Comparison of ENCODE assay signal across 16 cellular contexts in genomic region chr17:35129154-35129972, GRCh38. TPM values are rescaled to one million over a fixed set of nuclear protein-coding genes. Genes with fewer than 3 reads are reported as not detected.
DNase-seq lines count a peak whose midpoint lies in the region; ATAC-seq and TF ChIP-seq lines count a peak whose summit lies in the region.
"Had no signal": no experiment of that assay in that cellular context is flagged by ENCODE, and none has a peak within 500 bp of the region (broad histone marks: within the 10 kb centered on the region; RNA-seq: fewer than 3 reads in every experiment).

No MANE protein-coding gene starts in this region.

- peaks cover 3% of the 10 kb centered on the region for H3K4me1 Mint-ChIP-seq in T-helper 17 cell
- H3K4me1 Mint-ChIP-seq: activated CD4-positive, alpha-beta T cell treated with anti-CD3 and anti-CD28 coated beads, Interleukin-2, amount 10 ng/mL, durations not matched to agents 7 days and 5 days had no signal

- H3K4me3 ChIP-seq in cardiac fibroblast (replicated peaks in 1 of 2; ENCODE audit: low read depth in 2 of 2, low read length in 2 of 2), result no peak overlapping the region
- H3K4me3 ChIP-seq: colonic mucosa had no signal

- ATAC-seq in GM18505 (IDR thresholded peaks at IDR 0.05; ENCODE audit: unreplicated experiment), result no peak
- ATAC-seq in T-helper 17 cell, result no peak

- H3K9me3 ChIP-seq in T-helper 17 cell (ENCODE audit: control insufficient read depth, low read length, poor library complexity, severe bottlenecking), result no peaks in the 10 kb centered on the region
- H3K9me3 ChIP-seq: colonic mucosa had no signal

- no peaks in the 10 kb centered on the region for H3K27me3 Mint-ChIP-seq in T-helper 17 cell
- H3K27me3 Mint-ChIP-seq: activated CD4-positive, alpha-beta T cell treated with anti-CD3 and anti-CD28 coated beads, Interleukin-2, amount 10 ng/mL, durations not matched to agents 7 days and 5 days had no signal

- peak; percentile 21 for TF ChIP-seq POLR2A in GM18505 (IDR thresholded peaks at IDR 0.05; ENCODE audit: borderline replicate concordance, extremely low read depth, insufficient read depth, insufficient read length)

- no peak overlapping the region for H3K27ac Mint-ChIP-seq in T-helper 17 cell
- H3K27ac Mint-ChIP-seq: activated CD4-positive, alpha-beta T cell treated with anti-CD3 and anti-CD28 coated beads, Interleukin-2, amount 10 ng/mL, durations not matched to agents 7 days and 5 days had no signal

- H3K36me3 Mint-ChIP-seq in T-helper 17 cell (ENCODE audit: low read depth), result no peaks in the 10 kb centered on the region

- peak; percentile 36 for DNase-seq in ACHN
- DNase-seq in cardiac fibroblast (ENCODE audit: low read depth in 2 of 2), result peak; percentile 10 to 40
- no peak for DNase-seq in LoVo (ENCODE audit: low spot score)
- no peak for DNase-seq in GM13976 (ENCODE audit: low spot score)
- DNase-seq in T-helper 17 cell, result no peak
- DNase-seq: activated CD4-positive, alpha-beta T cell treated with anti-CD3 and anti-CD28 coated beads, Interleukin-2, amount 10 ng/mL, durations not matched to agents 7 days and 5 days; activated T-cell treated with anti-CD3 and anti-CD28 coated beads, Interleukin-2, amount 50 U/mL, for 48 hours; AML-193; amygdala; colonic mucosa; GOT3; hippocampal formation; NCI-H1105 treated with DMSO at 0.1 percent for 48 hours; stimulated activated CD4-positive, alpha-beta T cell treated with anti-CD3 and anti-CD28 coated beads, Interleukin-12 subunit alpha, Interleukin-12 subunit beta, amount 100 ng/mL, for 4 hours had no signal

- no peak overlapping the region for H3K4me3 Mint-ChIP-seq in T-helper 17 cell
- H3K4me3 Mint-ChIP-seq: activated CD4-positive, alpha-beta T cell treated with anti-CD3 and anti-CD28 coated beads, Interleukin-2, amount 10 ng/mL, durations not matched to agents 7 days and 5 days had no signal

- TF ChIP-seq CTCF in cardiac fibroblast (IDR thresholded peaks at IDR 0.05; ENCODE audit: low read depth, low read length) (no peak), GM13976 (IDR thresholded peaks at IDR 0.05; ENCODE audit: borderline replicate concordance, control extremely low read depth, extremely low read depth, insufficient read depth, missing control alignments) (no peak)

- in situ Hi-C loops in ACHN (cut with HindIII; ENCODE audit: low pct_ligation_motif_present, low pct_unique_long_range_greater_than_20kb, low sequenced_read_pairs), result no loop called here
- in situ Hi-C loops in GM13976 (cut with MboI; ENCODE audit: low sequenced_read_pairs, unreplicated experiment), result no loop called here

RNA-seq across cellular contexts. Expression of gene FNDC8, which starts 7.9 kb away (rescaled TPM):
- not detected for total RNA-seq in T-helper 17 cell
- total RNA-seq: activated CD4-positive, alpha-beta T cell treated with anti-CD3 and anti-CD28 coated beads, Interleukin-2, amount 10 ng/mL, durations not matched to agents 7 days and 5 days; colonic mucosa; SK-MEL-5 had no signal

RNA-seq across cellular contexts. Expression of gene RAD51D, which starts 9.7 kb away (rescaled TPM):
- total RNA-seq in T-helper 17 cell, result 10 to 100 TPM in 1 of 2 donors, 1 to 10 TPM in 1; 8.7 to 14.2 TPM

RNA-seq across cellular contexts. Expression of gene NLE1, which starts 12.7 kb away (rescaled TPM):
- total RNA-seq in T-helper 17 cell, result 1 to 10 TPM; 9.5 to 9.6 TPM

RNA-seq across cellular contexts. Expression of gene UNC45B, which starts 18.3 kb away (rescaled TPM):
- under 1 TPM; 0.15 to 0.23 TPM for total RNA-seq in T-helper 17 cell
- total RNA-seq: colonic mucosa, SK-MEL-5 had no signal

Comparison
In these comparisons a context has a peak if more than half of its experiments do, and no peak if none do; other contexts are left out.
1. DNase-seq: peak in ACHN (single experiment) and cardiac fibroblast (2 of 2); none in LoVo (single experiment), GM13976 (single experiment) and T-helper 17 cell (0 of 3).